Comparison of ENCODE assay signal across 14 cellular contexts in genomic region chr22:17149073-17149815, GRCh38. TPM values are rescaled to one million over a fixed set of nuclear protein-coding genes. Genes with fewer than 3 reads are reported as not detected.
DNase-seq lines count a peak whose midpoint lies in the region; ATAC-seq, FAIRE-seq and TF ChIP-seq lines count a peak whose summit lies in the region.
"Had no signal": no experiment of that assay in that cellular context is flagged by ENCODE, and none has a peak within 500 bp of the region (broad histone marks: within the 10 kb centered on the region; RNA-seq: fewer than 3 reads in every experiment).

No MANE protein-coding gene starts in this region.

- peak; percentile 15 for TF ChIP-seq EP300 in transverse colon (IDR thresholded peaks at IDR 0.05; ENCODE audit: low read depth)

- no peak for TF ChIP-seq CTCF in epithelial cell of esophagus (IDR thresholded peaks at IDR 0.05; ENCODE audit: insufficient read depth, low read depth, low read length, missing control alignments)
- no peak for TF ChIP-seq CTCF in transverse colon (IDR thresholded peaks at IDR 0.05)
- no peak for TF ChIP-seq CTCF in prostate gland (IDR thresholded peaks at IDR 0.05)

- H3K27ac ChIP-seq in mucosa of rectum (ENCODE audit: low read depth in 2 of 2, low read length in 2 of 2) (peak overlapping the region; percentile 52 to 80), transverse colon (peak overlapping the region; percentile 62 to 71 (median 68)), prostate gland (no peak overlapping the region)

- no peaks in the 10 kb centered on the region for H3K9me3 ChIP-seq in mucosa of rectum (ENCODE audit: control insufficient read depth in 2 of 2, low read length in 2 of 2)
- H3K9me3 ChIP-seq in transverse colon, result no peaks in the 10 kb centered on the region
- no peaks in the 10 kb centered on the region for H3K9me3 ChIP-seq in prostate gland
- H3K9me3 ChIP-seq: BLaER1 treated with 17β-estradiol and CSF1 and Interleukin-3, amounts not matched to agents 10 nM and 100 nM had no signal

- TF ChIP-seq POLR2A in transverse colon (IDR thresholded peaks at IDR 0.05) (no peak), GM12892 (IDR thresholded peaks at IDR 0.05; ENCODE audit: low read depth, low read length) (no peak), prostate gland (IDR thresholded peaks at IDR 0.05) (no peak)

- intact Hi-C loops in transverse colon (cut with DNase I; ENCODE audit: low total_unique reads) (no loop called here), prostate gland (cut with DNase I) (no loop called here)

- ATAC-seq in GM18861 (IDR thresholded peaks at IDR 0.05; ENCODE audit: unreplicated experiment), result no peak
- ATAC-seq: PC-3 had no signal

- H3K9ac ChIP-seq in mucosa of rectum (ENCODE audit: low read depth in 1 of 2, low read length in 2 of 2), result peak overlapping the region in 1 of 2 donors; percentile 41
- H3K9ac ChIP-seq: BLaER1 treated with 17β-estradiol and CSF1 and Interleukin-3, amounts not matched to agents 10 nM and 100 nM had no signal

- WGBS in transverse colon (ENCODE audit: low coverage in 1 of 2), 2 donors, result 40 to 81% methylated on average over 1 to 9 of the region's 9 CpGs
- WGBS in prostate gland, result 80% methylated on average over 9 of the region's 9 CpGs

- H3K36me3 ChIP-seq in mucosa of rectum (ENCODE audit: control insufficient read depth in 2 of 2, insufficient read depth in 2 of 2, low read length in 2 of 2) (peaks cover 4 to 11% of the 10 kb centered on the region in 2 donors), transverse colon (no peaks in the 10 kb centered on the region), prostate gland (no peaks in the 10 kb centered on the region)

- H3K4me1 ChIP-seq in mucosa of rectum (ENCODE audit: control insufficient read depth in 2 of 2, insufficient read depth in 2 of 2, low read length in 2 of 2), result peaks cover 8 to 16% of the 10 kb centered on the region in 2 donors
- peaks cover 0 to 29% (median 7%) of the 10 kb centered on the region in 4 donors for H3K4me1 ChIP-seq in transverse colon
- H3K4me1 ChIP-seq in prostate gland (replicated peaks), result no peaks in the 10 kb centered on the region

- no peak for FAIRE-seq in GM12892 (lab: Jason Lieb, UNC)
- FAIRE-seq: H54 had no signal

- DNase-seq in activated effector memory CD4-positive, alpha-beta T cell treated with anti-CD3 and anti-CD28 coated beads, Interleukin-2, amount 50 U/mL, for 16 hours, result peak; percentile 14
- DNase-seq in activated effector memory CD4-positive, alpha-beta T cell treated with Interleukin-2 at 50 U/mL for 16 hours, result no peak
- peak; percentile 38 for DNase-seq in epithelial cell of esophagus (ENCODE audit: low read depth)
- DNase-seq in transverse colon, result peak; percentile 81
- no peak for DNase-seq in GM12892 (ENCODE audit: insufficient read length)
- DNase-seq in prostate gland (ENCODE audit: low spot score), result no peak
- DNase-seq: 8988T, Karpas-422, NCI-H2107, PC-3 had no signal

- H3K4me3 ChIP-seq in epithelial cell of esophagus (ENCODE audit: low read length) (no peak overlapping the region), mucosa of rectum (ENCODE audit: low read length in 2 of 2) (no peak overlapping the region), transverse colon (no peak overlapping the region), prostate gland (no peak overlapping the region)
- H3K4me3 ChIP-seq: BLaER1 treated with 17β-estradiol and CSF1 and Interleukin-3, amounts not matched to agents 10 nM and 100 nM had no signal

- no peaks in the 10 kb centered on the region for H3K27me3 ChIP-seq in mucosa of rectum (ENCODE audit: control insufficient read depth in 2 of 2, insufficient read depth in 2 of 2, low read length in 2 of 2)
- no peaks in the 10 kb centered on the region for H3K27me3 ChIP-seq in transverse colon
- no peaks in the 10 kb centered on the region for H3K27me3 ChIP-seq in prostate gland (replicated peaks; ENCODE audit: insufficient read depth)
- H3K27me3 ChIP-seq: BLaER1 treated with 17β-estradiol and CSF1 and Interleukin-3, amounts not matched to agents 10 nM and 100 nM had no signal

- in situ Hi-C loops in transverse colon (cut with MboI; ENCODE audit: low pct_ligation_motif_present in 1 of 4, low pct_unique_long_range_greater_than_20kb in 1 of 4, low sequenced_read_pairs in 3 of 4), result no loop called here

RNA-seq across cellular contexts. Expression of gene HDHD5, which starts 9.8 kb away (rescaled TPM):
- 10 to 100 TPM; 24.7 to 51.9 (median 42.3) TPM for total RNA-seq in transverse colon
- 36.2 TPM for polyA plus RNA-seq in GM12892 (2012; ENCODE audit: missing spikeins)
- 10 to 100 TPM; 38.7 to 51.6 TPM for total RNA-seq in prostate gland

RNA-seq across cellular contexts. Expression of gene TMEM121B, which starts 28.1 kb away (rescaled TPM):
- total RNA-seq in transverse colon (under 1 TPM in 3 of 4 donors, not detected in 1; under 0.01 to 0.20 (median 0.16) TPM), prostate gland (10 to 100 TPM in 1 of 2 donors, 1 to 10 TPM in 1; 7.6 to 15.5 TPM)
- not detected for polyA plus RNA-seq in GM12892 (2012; ENCODE audit: missing spikeins)

Comparison
In these comparisons a context has a peak if more than half of its experiments do, and no peak if none do; other contexts are left out.
1. DNase-seq: peak in activated effector memory CD4-positive, alpha-beta T cell treated with anti-CD3 and anti-CD28 coated beads, Interleukin-2, amount 50 U/mL, for 16 hours (single experiment), epithelial cell of esophagus (single experiment) and transverse colon (single experiment); none in activated effector memory CD4-positive, alpha-beta T cell treated with Interleukin-2 at 50 U/mL for 16 hours (single experiment), GM12892 (single experiment) and prostate gland (single experiment).
2. H3K27ac ChIP-seq: peak in mucosa of rectum (2 of 2) and transverse colon (4 of 4); none in prostate gland (0 of 2).
3. RNA of gene TMEM121B, which starts 28.1 kb away (total RNA-seq): 7.6 to 15.5 TPM in prostate gland; under 0.01 to 0.20 TPM in transverse colon; every median in the first group is over 4 times any median in the second.